Comparison of ENCODE assay signal across 1 cellular context in the genomic region with DNA sequence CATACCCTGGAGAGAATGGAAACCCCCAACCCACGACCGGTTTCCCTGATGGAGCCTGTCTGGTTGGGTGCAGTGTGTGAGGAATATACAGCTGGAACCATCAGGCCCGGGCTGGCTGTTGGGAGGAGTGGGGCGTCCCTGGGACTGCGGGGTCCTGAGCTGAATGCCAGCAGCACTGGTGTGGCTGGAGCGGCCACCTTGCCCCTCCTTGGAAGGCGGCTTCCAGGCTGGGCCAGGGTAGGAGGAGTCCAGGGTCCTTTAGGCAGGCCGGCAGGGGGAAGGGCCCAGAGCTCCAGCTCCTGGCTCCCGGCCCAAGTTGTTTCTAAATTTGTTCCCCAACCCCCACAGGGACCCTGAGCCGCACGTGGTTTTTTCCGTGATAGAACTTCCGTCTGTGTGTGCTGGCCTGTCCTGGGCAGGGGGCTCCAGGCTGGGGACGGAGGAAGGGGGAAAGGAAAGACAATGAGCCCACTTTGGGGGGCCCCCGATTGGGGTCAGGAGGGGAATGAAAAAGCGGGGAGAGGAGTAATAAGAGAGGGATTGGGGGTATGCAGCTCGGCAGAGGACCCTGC.
TF ChIP-seq lines count a peak whose summit lies in the region.

No MANE protein-coding gene starts in this region.

TF ChIP-seq in HepG2, 621 proteins besides CTCF, POLR2A, EP300 and RAD21 (continued from another document):
- TF ChIP-seq MAZ (IDR thresholded peaks at IDR 0.05; ENCODE audit: borderline replicate concordance, low read depth, low read length) (no peak; the same call in 1 of the 2 replicates), MAZ (CRISPR knock-in tag; IDR thresholded peaks at IDR 0.05; ENCODE audit: low read depth) (0 out of 2 replicates have a peak, but pooled peaks have one; percentile 41), ASH2L (IDR thresholded peaks at IDR 0.05; ENCODE audit: insufficient read length, low read depth, low read length) (no peak), AKAP8 (CRISPR knock-in tag; IDR thresholded peaks at IDR 0.05) (peak; percentile 50; the same call in 1 of the 2 replicates), KDM3A (CRISPR knock-in tag; IDR thresholded peaks at IDR 0.05; ENCODE audit: low read depth) (peak; percentile 9; the same call in 1 of the 2 replicates), ZNF180 (CRISPR knock-in tag; IDR thresholded peaks at IDR 0.05; ENCODE audit: borderline replicate concordance, low read depth) (no peak), SP5 (CRISPR knock-in tag; IDR thresholded peaks at IDR 0.05; ENCODE audit: borderline replicate concordance, low read depth) (peak; percentile 33), DR1 (CRISPR knock-in tag; IDR thresholded peaks at IDR 0.05) (0 out of 2 replicates have a peak, but pooled peaks have one; percentile 43), NONO (IDR thresholded peaks at IDR 0.05) (no peak), NONO (CRISPR knock-in tag; conservative IDR thresholded peaks at IDR 0.05) (0 out of 2 replicates have a peak, but pooled peaks have one; percentile 8), BHLHE40 (IDR thresholded peaks at IDR 0.05; ENCODE audit: low read length) (0 out of 2 replicates have a peak, but pooled peaks have one; percentile 16), ZFP90 (CRISPR knock-in tag; IDR thresholded peaks at IDR 0.05; ENCODE audit: borderline replicate concordance) (no peak), HIVEP1 (CRISPR knock-in tag; IDR thresholded peaks at IDR 0.05) (0 out of 2 replicates have a peak, but pooled peaks have one; percentile 24), ZNF543 (CRISPR knock-in tag; IDR thresholded peaks at IDR 0.05) (peak; percentile 71; the same call in 1 of the 2 replicates), ZNF816 (CRISPR knock-in tag; IDR thresholded peaks at IDR 0.05; ENCODE audit: borderline replicate concordance) (no peak), HDAC2 (CRISPR knock-in tag; IDR thresholded peaks at IDR 0.05) (0 out of 2 replicates have a peak, but pooled peaks have one; percentile 11), GFI1 (CRISPR knock-in tag; IDR thresholded peaks at IDR 0.05; ENCODE audit: borderline replicate concordance) (0 out of 2 replicates have a peak, but pooled peaks have one; percentile 29), PLRG1 (conservative IDR thresholded peaks at IDR 0.05) (no peak), ZNF274 (CRISPR knock-in tag; IDR thresholded peaks at IDR 0.05) (0 out of 2 replicates have a peak, but pooled peaks have one; percentile 9), ZNF615 (CRISPR knock-in tag; IDR thresholded peaks at IDR 0.05; ENCODE audit: borderline replicate concordance) (peak; percentile 64; the same call in 1 of the 2 replicates), ZNF720 (CRISPR knock-in tag; IDR thresholded peaks at IDR 0.05) (0 out of 2 replicates have a peak, but pooled peaks have one; percentile 43), ZNF333 (CRISPR knock-in tag; IDR thresholded peaks at IDR 0.05; ENCODE audit: borderline replicate concordance) (0 out of 2 replicates have a peak, but pooled peaks have one; percentile 31), HDAC1 (CRISPR knock-in tag; IDR thresholded peaks at IDR 0.05) (no peak), ZKSCAN8 (CRISPR knock-in tag; IDR thresholded peaks at IDR 0.05; ENCODE audit: borderline replicate concordance) (0 out of 2 replicates have a peak, but pooled peaks have one; percentile 11), LCORL (IDR thresholded peaks at IDR 0.05) (no peak), LCORL (CRISPR knock-in tag; IDR thresholded peaks at IDR 0.05) (no peak), ARNT2 (CRISPR knock-in tag; IDR thresholded peaks at IDR 0.05; ENCODE audit: low read depth) (0 out of 2 replicates have a peak, but pooled peaks have one; percentile 29), MYC (CRISPR knock-in tag; IDR thresholded peaks at IDR 0.05; ENCODE audit: borderline replicate concordance) (peak; percentile 33; the same call in 1 of the 2 replicates), ZNF780A (CRISPR knock-in tag; IDR thresholded peaks at IDR 0.05) (no peak), FOXJ3 (CRISPR knock-in tag; IDR thresholded peaks at IDR 0.05; ENCODE audit: borderline replicate concordance) (no peak), NPAS2 (CRISPR knock-in tag; IDR thresholded peaks at IDR 0.05; ENCODE audit: borderline replicate concordance) (no peak)
- TF ChIP-seq, protein P1, sequence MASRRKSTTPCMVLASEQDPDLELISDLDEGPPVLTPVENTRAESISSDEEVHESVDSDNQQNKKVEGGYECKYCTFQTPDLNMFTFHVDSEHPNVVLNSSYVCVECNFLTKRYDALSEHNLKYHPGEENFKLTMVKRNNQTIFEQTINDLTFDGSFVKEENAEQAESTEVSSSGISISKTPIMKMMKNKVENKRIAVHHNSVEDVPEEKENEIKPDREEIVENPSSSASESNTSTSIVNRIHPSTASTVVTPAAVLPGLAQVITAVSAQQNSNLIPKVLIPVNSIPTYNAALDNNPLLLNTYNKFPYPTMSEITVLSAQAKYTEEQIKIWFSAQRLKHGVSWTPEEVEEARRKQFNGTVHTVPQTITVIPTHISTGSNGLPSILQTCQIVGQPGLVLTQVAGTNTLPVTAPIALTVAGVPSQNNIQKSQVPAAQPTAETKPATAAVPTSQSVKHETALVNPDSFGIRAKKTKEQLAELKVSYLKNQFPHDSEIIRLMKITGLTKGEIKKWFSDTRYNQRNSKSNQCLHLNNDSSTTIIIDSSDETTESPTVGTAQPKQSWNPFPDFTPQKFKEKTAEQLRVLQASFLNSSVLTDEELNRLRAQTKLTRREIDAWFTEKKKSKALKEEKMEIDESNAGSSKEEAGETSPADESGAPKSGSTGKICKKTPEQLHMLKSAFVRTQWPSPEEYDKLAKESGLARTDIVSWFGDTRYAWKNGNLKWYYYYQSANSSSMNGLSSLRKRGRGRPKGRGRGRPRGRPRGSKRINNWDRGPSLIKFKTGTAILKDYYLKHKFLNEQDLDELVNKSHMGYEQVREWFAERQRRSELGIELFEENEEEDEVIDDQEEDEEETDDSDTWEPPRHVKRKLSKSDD (CRISPR knock-in tag; IDR thresholded peaks at IDR 0.05; ENCODE audit: low read depth), result peak; percentile 6; the same call in 1 of the 2 replicates
- TF ChIP-seq, protein P2, sequence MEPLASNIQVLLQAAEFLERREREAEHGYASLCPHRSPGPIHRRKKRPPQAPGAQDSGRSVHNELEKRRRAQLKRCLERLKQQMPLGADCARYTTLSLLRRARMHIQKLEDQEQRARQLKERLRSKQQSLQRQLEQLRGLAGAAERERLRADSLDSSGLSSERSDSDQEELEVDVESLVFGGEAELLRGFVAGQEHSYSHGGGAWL (CRISPR knock-in tag; IDR thresholded peaks at IDR 0.05), result no peak
- TF ChIP-seq, protein P3, sequence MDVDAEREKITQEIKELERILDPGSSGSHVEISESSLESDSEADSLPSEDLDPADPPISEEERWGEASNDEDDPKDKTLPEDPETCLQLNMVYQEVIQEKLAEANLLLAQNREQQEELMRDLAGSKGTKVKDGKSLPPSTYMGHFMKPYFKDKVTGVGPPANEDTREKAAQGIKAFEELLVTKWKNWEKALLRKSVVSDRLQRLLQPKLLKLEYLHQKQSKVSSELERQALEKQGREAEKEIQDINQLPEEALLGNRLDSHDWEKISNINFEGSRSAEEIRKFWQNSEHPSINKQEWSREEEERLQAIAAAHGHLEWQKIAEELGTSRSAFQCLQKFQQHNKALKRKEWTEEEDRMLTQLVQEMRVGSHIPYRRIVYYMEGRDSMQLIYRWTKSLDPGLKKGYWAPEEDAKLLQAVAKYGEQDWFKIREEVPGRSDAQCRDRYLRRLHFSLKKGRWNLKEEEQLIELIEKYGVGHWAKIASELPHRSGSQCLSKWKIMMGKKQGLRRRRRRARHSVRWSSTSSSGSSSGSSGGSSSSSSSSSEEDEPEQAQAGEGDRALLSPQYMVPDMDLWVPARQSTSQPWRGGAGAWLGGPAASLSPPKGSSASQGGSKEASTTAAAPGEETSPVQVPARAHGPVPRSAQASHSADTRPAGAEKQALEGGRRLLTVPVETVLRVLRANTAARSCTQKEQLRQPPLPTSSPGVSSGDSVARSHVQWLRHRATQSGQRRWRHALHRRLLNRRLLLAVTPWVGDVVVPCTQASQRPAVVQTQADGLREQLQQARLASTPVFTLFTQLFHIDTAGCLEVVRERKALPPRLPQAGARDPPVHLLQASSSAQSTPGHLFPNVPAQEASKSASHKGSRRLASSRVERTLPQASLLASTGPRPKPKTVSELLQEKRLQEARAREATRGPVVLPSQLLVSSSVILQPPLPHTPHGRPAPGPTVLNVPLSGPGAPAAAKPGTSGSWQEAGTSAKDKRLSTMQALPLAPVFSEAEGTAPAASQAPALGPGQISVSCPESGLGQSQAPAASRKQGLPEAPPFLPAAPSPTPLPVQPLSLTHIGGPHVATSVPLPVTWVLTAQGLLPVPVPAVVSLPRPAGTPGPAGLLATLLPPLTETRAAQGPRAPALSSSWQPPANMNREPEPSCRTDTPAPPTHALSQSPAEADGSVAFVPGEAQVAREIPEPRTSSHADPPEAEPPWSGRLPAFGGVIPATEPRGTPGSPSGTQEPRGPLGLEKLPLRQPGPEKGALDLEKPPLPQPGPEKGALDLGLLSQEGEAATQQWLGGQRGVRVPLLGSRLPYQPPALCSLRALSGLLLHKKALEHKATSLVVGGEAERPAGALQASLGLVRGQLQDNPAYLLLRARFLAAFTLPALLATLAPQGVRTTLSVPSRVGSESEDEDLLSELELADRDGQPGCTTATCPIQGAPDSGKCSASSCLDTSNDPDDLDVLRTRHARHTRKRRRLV (CRISPR knock-in tag; IDR thresholded peaks at IDR 0.05), result peak; percentile 35; the same call in 1 of the 2 replicates
- TF ChIP-seq, protein P4, sequence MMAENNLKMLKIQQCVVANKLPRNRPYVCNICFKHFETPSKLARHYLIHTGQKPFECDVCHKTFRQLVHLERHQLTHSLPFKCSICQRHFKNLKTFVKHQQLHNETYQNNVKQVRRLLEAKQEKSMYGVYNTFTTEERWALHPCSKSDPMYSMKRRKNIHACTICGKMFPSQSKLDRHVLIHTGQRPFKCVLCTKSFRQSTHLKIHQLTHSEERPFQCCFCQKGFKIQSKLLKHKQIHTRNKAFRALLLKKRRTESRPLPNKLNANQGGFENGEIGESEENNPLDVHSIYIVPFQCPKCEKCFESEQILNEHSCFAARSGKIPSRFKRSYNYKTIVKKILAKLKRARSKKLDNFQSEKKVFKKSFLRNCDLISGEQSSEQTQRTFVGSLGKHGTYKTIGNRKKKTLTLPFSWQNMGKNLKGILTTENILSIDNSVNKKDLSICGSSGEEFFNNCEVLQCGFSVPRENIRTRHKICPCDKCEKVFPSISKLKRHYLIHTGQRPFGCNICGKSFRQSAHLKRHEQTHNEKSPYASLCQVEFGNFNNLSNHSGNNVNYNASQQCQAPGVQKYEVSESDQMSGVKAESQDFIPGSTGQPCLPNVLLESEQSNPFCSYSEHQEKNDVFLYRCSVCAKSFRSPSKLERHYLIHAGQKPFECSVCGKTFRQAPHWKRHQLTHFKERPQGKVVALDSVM (CRISPR knock-in tag; IDR thresholded peaks at IDR 0.05), result no peak
- TF ChIP-seq, protein P5, sequence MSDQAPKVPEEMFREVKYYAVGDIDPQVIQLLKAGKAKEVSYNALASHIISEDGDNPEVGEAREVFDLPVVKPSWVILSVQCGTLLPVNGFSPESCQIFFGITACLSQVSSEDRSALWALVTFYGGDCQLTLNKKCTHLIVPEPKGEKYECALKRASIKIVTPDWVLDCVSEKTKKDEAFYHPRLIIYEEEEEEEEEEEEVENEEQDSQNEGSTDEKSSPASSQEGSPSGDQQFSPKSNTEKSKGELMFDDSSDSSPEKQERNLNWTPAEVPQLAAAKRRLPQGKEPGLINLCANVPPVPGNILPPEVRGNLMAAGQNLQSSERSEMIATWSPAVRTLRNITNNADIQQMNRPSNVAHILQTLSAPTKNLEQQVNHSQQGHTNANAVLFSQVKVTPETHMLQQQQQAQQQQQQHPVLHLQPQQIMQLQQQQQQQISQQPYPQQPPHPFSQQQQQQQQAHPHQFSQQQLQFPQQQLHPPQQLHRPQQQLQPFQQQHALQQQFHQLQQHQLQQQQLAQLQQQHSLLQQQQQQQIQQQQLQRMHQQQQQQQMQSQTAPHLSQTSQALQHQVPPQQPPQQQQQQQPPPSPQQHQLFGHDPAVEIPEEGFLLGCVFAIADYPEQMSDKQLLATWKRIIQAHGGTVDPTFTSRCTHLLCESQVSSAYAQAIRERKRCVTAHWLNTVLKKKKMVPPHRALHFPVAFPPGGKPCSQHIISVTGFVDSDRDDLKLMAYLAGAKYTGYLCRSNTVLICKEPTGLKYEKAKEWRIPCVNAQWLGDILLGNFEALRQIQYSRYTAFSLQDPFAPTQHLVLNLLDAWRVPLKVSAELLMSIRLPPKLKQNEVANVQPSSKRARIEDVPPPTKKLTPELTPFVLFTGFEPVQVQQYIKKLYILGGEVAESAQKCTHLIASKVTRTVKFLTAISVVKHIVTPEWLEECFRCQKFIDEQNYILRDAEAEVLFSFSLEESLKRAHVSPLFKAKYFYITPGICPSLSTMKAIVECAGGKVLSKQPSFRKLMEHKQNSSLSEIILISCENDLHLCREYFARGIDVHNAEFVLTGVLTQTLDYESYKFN (CRISPR knock-in tag; conservative IDR thresholded peaks at IDR 0.05), result peak; percentile 10; the same call in 1 of the 2 replicates
